In the genomic region with DNA sequence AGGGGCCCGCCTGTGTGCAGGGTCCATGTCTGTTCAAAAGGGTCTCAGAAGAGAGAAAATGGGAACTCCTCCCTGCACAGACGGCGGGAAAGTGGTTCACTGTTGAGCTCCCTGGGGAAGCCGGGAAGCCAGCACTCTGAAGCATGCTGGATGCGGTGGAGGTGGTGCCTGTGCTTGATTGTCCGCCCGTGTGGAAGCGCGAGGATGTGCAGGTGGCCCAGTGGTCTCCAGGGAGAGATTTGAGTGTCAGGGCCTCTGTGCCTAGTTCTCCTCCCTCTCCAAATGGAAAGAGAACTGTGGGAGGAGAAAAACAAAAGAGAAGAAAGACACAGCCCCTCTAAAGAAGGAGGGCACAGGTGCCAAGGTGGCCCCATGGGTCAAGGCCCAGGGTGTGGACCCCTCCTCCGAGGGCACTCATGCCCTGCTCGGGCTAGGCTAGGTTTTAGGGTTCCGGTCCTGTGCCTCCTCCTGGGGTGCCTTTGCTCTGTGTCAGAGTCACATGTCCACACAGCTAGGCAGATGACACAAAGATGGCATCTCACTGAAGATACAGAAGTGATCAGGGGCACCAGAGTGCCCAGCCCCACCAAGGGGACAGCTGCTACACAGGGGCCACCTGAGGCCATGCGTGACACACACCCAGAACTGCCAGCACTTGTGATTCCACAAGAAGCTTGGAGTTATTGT, we compare ENCODE assay signal across 1 cellular context.
A peak's percentile ranks its signal among the peaks of the same experiment; 100 is the strongest.
TF ChIP-seq lines count a peak whose summit lies in the region.

No MANE protein-coding gene starts in this region.

TF ChIP-seq in H1, 55 proteins besides CTCF, POLR2A, EP300 and RAD21:
- TF ChIP-seq POLR2AphosphoS5 (IDR thresholded peaks at IDR 0.05; ENCODE audit: low read depth, low read length) = no peak
- TF ChIP-seq, protein P1, sequence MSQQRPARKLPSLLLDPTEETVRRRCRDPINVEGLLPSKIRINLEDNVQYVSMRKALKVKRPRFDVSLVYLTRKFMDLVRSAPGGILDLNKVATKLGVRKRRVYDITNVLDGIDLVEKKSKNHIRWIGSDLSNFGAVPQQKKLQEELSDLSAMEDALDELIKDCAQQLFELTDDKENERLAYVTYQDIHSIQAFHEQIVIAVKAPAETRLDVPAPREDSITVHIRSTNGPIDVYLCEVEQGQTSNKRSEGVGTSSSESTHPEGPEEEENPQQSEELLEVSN (IDR thresholded peaks at IDR 0.05) = peak; percentile 89
- TF ChIP-seq, protein P2, sequence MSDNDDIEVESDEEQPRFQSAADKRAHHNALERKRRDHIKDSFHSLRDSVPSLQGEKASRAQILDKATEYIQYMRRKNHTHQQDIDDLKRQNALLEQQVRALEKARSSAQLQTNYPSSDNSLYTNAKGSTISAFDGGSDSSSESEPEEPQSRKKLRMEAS (IDR thresholded peaks at IDR 0.05) = peak; percentile 75
